6 cellular contexts compared by ENCODE assay signal in the genomic region with DNA sequence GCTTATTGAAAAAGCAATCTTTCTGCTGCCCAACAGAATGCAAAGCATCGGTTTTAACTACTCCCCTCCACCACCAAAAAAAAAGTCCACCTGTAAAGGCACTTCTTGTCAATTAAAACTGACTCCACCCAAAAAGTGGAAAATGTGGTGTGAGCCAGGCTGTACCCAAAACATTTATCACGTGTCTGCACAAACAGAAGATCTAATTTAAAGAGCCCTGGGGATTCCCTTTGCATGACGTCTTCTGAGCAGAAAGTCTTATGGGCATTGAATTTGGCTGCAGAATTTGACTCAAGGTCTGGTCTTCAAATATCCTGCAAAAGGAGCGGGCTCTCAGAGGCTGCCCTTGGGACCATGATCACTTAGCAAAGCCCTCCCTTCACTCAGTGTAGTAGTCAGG.
"Had no signal": no experiment of that assay in that cellular context is flagged by ENCODE, and none has a peak within 500 bp of the region (broad histone marks: within the 10 kb centered on the region; RNA-seq: fewer than 3 reads in every experiment).

No MANE protein-coding gene starts in this region.

- H3K4me1 Mint-ChIP-seq: IgD-negative memory B cell had no signal

- DNase-seq: IMR-90, KBM-7, KG1 had no signal

- H3K4me3 ChIP-seq: K562 had no signal

- H3K27ac Mint-ChIP-seq: IgD-negative memory B cell had no signal

- H3K36me3 Mint-ChIP-seq: IgD-negative memory B cell had no signal

- H3K4me3 Mint-ChIP-seq: IgD-negative memory B cell had no signal

- H3K27ac ChIP-seq: HL-60 had no signal
